Comparison of ENCODE assay signal across 17 cellular contexts in the genomic region with DNA sequence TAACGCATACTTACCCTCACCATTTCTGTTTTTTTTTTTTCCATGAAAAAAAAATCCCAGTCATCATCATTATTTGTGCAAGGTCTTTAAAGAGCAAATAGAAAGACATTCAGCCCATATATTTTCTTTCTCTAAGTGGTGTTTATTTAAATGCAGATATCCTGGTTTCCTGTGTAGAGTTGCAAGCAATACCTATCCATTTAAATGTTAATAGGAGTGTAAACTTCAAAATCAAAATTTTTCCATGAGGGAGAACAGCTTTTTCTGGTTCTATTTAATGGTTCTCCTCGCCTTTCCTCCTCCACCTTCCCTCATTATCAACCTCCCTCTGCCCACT.
DNase-seq lines count a peak whose midpoint lies in the region; FAIRE-seq and TF ChIP-seq lines count a peak whose summit lies in the region.
"Had no signal": no experiment of that assay in that cellular context is flagged by ENCODE, and none has a peak within 500 bp of the region (broad histone marks: within the 10 kb centered on the region; RNA-seq: fewer than 3 reads in every experiment).

No MANE protein-coding gene starts in this region.

- H3T11ph ChIP-seq in H9 (ENCODE audit: low read length): no peak overlapping the region

- H3K27ac ChIP-seq in H9 (ENCODE audit: insufficient read length, low read depth, low read length) (peak overlapping the region; percentile 78), caudate nucleus (ENCODE audit: low read depth, low read length) (peak overlapping the region; percentile 75)
- H3K27ac ChIP-seq: KMS-11 had no signal

- no peak overlapping the region for H2BK15ac ChIP-seq in H9 (ENCODE audit: low read depth, low read length)

- H4K8ac ChIP-seq in H9 (replicated peaks; ENCODE audit: insufficient read length, low read depth, low read length): no peak overlapping the region

- peak overlapping the region; percentile 32 for H3K4me2 ChIP-seq in H9 (ENCODE audit: insufficient read depth, insufficient read length, low read length)
- H3K4me2 ChIP-seq: KMS-11 had no signal

- H2AK5ac ChIP-seq in H9 (ENCODE audit: insufficient read length, low read length): no peak overlapping the region

- H2AFZ ChIP-seq in H9 (ENCODE audit: low read length): no peak overlapping the region

- peaks cover 20% of the 10 kb centered on the region; the same call in 1 of the 2 replicates for H3K4me1 ChIP-seq in H9 (ENCODE audit: insufficient read depth, low read length)
- H3K4me1 ChIP-seq: Caco-2 had no signal

- H4K5ac ChIP-seq in H9 (ENCODE audit: insufficient read length, low read depth, low read length): no peak overlapping the region

- H4K20me1 ChIP-seq in H9 (ENCODE audit: control insufficient read depth, insufficient read depth, insufficient read length): no peaks in the 10 kb centered on the region

- H2BK5ac ChIP-seq in H9 (ENCODE audit: insufficient read length, low read length): no peak overlapping the region

- DNase-seq in H9 (no peak), NCI-H2081 treated with DMSO at 0.1 percent for 48 hours (lab: John Stamatoyannopoulos, UW) (peak; percentile 62), caudate nucleus (lab: John Stamatoyannopoulos, UW) (peak in 2 of 61 donors; percentile 28 to 50), hypothalamus (lab: John Stamatoyannopoulos, UW) (no peak), dermis blood vessel endothelial cell (no peak), midbrain (lab: John Stamatoyannopoulos, UW) (no peak)
- DNase-seq in activated T-helper 1 cell treated with anti-CD3 and anti-CD28 coated beads, Interleukin-12 subunit alpha, Interleukin-12 subunit beta, Interleukin-2, Interleukin-4 antibody, amounts not matched to agents 30 ng/mL and 10 ng/mL and 1 ng/mL, durations not matched to agents 14 hours and 24 hours and 36 hours (ENCODE audit: low spot score): no peak
- DNase-seq: Caco-2; CD4-positive, CD25-positive, alpha-beta regulatory T cell; DMS79; NCI-H2107; NCI-H524 treated with DMSO at 0.1 percent for 48 hours; NK-92 treated with Interleukin-12 subunit alpha and Interleukin-12 subunit beta, amount 100 ng/mL, for 24 hours; OCI-M1 had no signal

- peaks cover 52 to 65% of the 10 kb centered on the region in 2 experiments for H3K4me1 Mint-ChIP-seq in H9
- H3K4me1 Mint-ChIP-seq in activated T-helper 1 cell treated with anti-CD3 and anti-CD28 coated beads, Interleukin-12 subunit alpha, Interleukin-12 subunit beta, Interleukin-2, Interleukin-4 antibody, amounts not matched to agents 30 ng/mL and 10 ng/mL and 1 ng/mL, durations not matched to agents 14 hours and 24 hours and 36 hours (ENCODE audit: low read depth): no peaks in the 10 kb centered on the region
- H3K4me1 Mint-ChIP-seq: B cell; CD4-positive, CD25-positive, alpha-beta regulatory T cell had no signal

- H3K79me1 ChIP-seq in H9 (ENCODE audit: insufficient read depth, low read depth, low read length, poor library complexity, severe bottlenecking): no peaks in the 10 kb centered on the region

- no peak overlapping the region for H3K4ac ChIP-seq in H9 (ENCODE audit: low read depth, low read length)

- no peak overlapping the region for H3K14ac ChIP-seq in H9 (ENCODE audit: insufficient read depth, low read length)

- no peak overlapping the region for H2BK20ac ChIP-seq in H9 (ENCODE audit: low read depth, low read length, poor library complexity, severe bottlenecking)

- H3K9ac ChIP-seq in H9 (ENCODE audit: extremely low read depth, insufficient read length, low read length): no peak overlapping the region
- H3K9ac ChIP-seq: KMS-11 had no signal

- no peaks in the 10 kb centered on the region for H3K23me2 ChIP-seq in H9 (ENCODE audit: insufficient read length, low read depth, low read length, poor library complexity, severe bottlenecking)

- H3K56ac ChIP-seq in H9 (ENCODE audit: insufficient read length, low read depth, low read length): no peak overlapping the region

- H3K36me3 Mint-ChIP-seq in H9 (ENCODE audit: insufficient read depth in 1 of 3, low read depth in 3 of 3): peaks cover 8 to 15% (median 12%) of the 10 kb centered on the region in 3 experiments
- H3K36me3 Mint-ChIP-seq in activated T-helper 1 cell treated with anti-CD3 and anti-CD28 coated beads, Interleukin-12 subunit alpha, Interleukin-12 subunit beta, Interleukin-2, Interleukin-4 antibody, amounts not matched to agents 30 ng/mL and 10 ng/mL and 1 ng/mL, durations not matched to agents 14 hours and 24 hours and 36 hours (ENCODE audit: low read depth): no peaks in the 10 kb centered on the region
- H3K36me3 Mint-ChIP-seq: CD4-positive, CD25-positive, alpha-beta regulatory T cell had no signal

- no peak for TF ChIP-seq CTCF in H9 (conservative IDR thresholded peaks at IDR 0.05)

- peaks cover 12 to 13% of the 10 kb centered on the region in 2 experiments for H3K9me3 Mint-ChIP-seq in H9
- peaks cover 9% of the 10 kb centered on the region for H3K9me3 Mint-ChIP-seq in activated T-helper 1 cell treated with anti-CD3 and anti-CD28 coated beads, Interleukin-12 subunit alpha, Interleukin-12 subunit beta, Interleukin-2, Interleukin-4 antibody, amounts not matched to agents 30 ng/mL and 10 ng/mL and 1 ng/mL, durations not matched to agents 14 hours and 24 hours and 36 hours

- no CpG with 5 or more reads among the region's 2 CpGs for WGBS in H9 (ENCODE audit: extremely low coverage, insufficient read length, low lambda C conversion rate)

- peak overlapping the region; percentile 93 to 100 (median 96); a peak in 6 of 7 replicates for H3K27ac Mint-ChIP-seq in H9
- no peak overlapping the region for H3K27ac Mint-ChIP-seq in activated T-helper 1 cell treated with anti-CD3 and anti-CD28 coated beads, Interleukin-12 subunit alpha, Interleukin-12 subunit beta, Interleukin-2, Interleukin-4 antibody, amounts not matched to agents 30 ng/mL and 10 ng/mL and 1 ng/mL, durations not matched to agents 14 hours and 24 hours and 36 hours
- H3K27ac Mint-ChIP-seq: B cell had no signal

- no peaks in the 10 kb centered on the region for H3K9me3 ChIP-seq in H9 (ENCODE audit: control insufficient read depth, low read depth, low read length)

- intact Hi-C loops in activated T-helper 1 cell treated with anti-CD3 and anti-CD28 coated beads, Interleukin-12 subunit alpha, Interleukin-12 subunit beta, Interleukin-2, Interleukin-4 antibody, amounts not matched to agents 30 ng/mL and 10 ng/mL and 1 ng/mL, durations not matched to agents 14 hours and 24 hours and 36 hours (cut with micrococcal nuclease): no loop called here

- no peaks in the 10 kb centered on the region for H3K27me3 ChIP-seq in H9 (ENCODE audit: insufficient read depth, low read length)

- H3K27me3 Mint-ChIP-seq in H9 (ENCODE audit: low read depth): no peaks in the 10 kb centered on the region
- H3K27me3 Mint-ChIP-seq in activated T-helper 1 cell treated with anti-CD3 and anti-CD28 coated beads, Interleukin-12 subunit alpha, Interleukin-12 subunit beta, Interleukin-2, Interleukin-4 antibody, amounts not matched to agents 30 ng/mL and 10 ng/mL and 1 ng/mL, durations not matched to agents 14 hours and 24 hours and 36 hours (ENCODE audit: insufficient read depth): peaks cover 21% of the 10 kb centered on the region

- no peak overlapping the region for H3K18ac ChIP-seq in H9 (ENCODE audit: insufficient read length, low read depth, low read length)

- H3K79me2 ChIP-seq in H9 (ENCODE audit: insufficient read depth, low read length): no peaks in the 10 kb centered on the region

- H2BK12ac ChIP-seq in H9 (ENCODE audit: insufficient read length, low read depth, low read length): no peak overlapping the region

- peak overlapping the region; percentile 37 to 69 for H3K4me3 Mint-ChIP-seq in H9
- no peak overlapping the region for H3K4me3 Mint-ChIP-seq in activated T-helper 1 cell treated with anti-CD3 and anti-CD28 coated beads, Interleukin-12 subunit alpha, Interleukin-12 subunit beta, Interleukin-2, Interleukin-4 antibody, amounts not matched to agents 30 ng/mL and 10 ng/mL and 1 ng/mL, durations not matched to agents 14 hours and 24 hours and 36 hours
- H3K4me3 Mint-ChIP-seq: B cell; CD4-positive, CD25-positive, alpha-beta regulatory T cell had no signal

- H3K23ac ChIP-seq in H9 (ENCODE audit: insufficient read length, low read depth, low read length): no peak overlapping the region

- no peak overlapping the region for H4K91ac ChIP-seq in H9 (ENCODE audit: insufficient read length, low read depth, low read length)

- FAIRE-seq in islet of Langerhans (lab: Jason Lieb, UNC): peak; percentile 94

- no peak overlapping the region for H2BK120ac ChIP-seq in H9 (ENCODE audit: low read depth, low read length, poor library complexity, severe bottlenecking)
